In genomic region chr6:158237656-158238055, GRCh38 we compare ENCODE assay signal across 34 cellular contexts.
A peak's percentile ranks its signal among the peaks of the same experiment; 100 is the strongest.
DNase-seq lines count a peak whose midpoint lies in the region; ATAC-seq, FAIRE-seq and TF ChIP-seq lines count a peak whose summit lies in the region.
"Had no signal": no experiment of that assay in that cellular context is flagged by ENCODE, and none has a peak within 500 bp of the region (broad histone marks: within the 10 kb centered on the region; RNA-seq: fewer than 3 reads in every experiment).

No MANE protein-coding gene starts in this region.

- H3K4me3 ChIP-seq in HepG2 (replicated peaks in 1 of 3; ENCODE audit: insufficient read depth in 1 of 3, low read depth in 2 of 3, low read length in 3 of 3) (0 out of 6 replicates have a peak overlapping the region, but pooled peaks of 1 of the 3 experiments have one; percentile 5), right lobe of liver (no peak overlapping the region), WERI-Rb-1 (ENCODE audit: low read depth, low read length) (no peak overlapping the region), suprapubic skin (no peak overlapping the region)
- H3K4me3 ChIP-seq: A549, prostate gland, sigmoid colon, upper lobe of right lung had no signal

- POLR2A ChIA-PET in HepG2 (lab: Yijun Ruan, JAX) = interaction anchor here (1.3 kb wide), 1 partner anchor 85 kb away, joined by 5 read pairs; no protein-coding TSS in a partner anchor
- POLR2A ChIA-PET in naive thymus-derived CD8-positive, alpha-beta T cell (lab: Charles Lee) = interaction anchor here (0.7 to 0.9 kb wide), 3 partner anchors 13 to 407 kb away, joined by 3 to 5 read pairs (median 3); partner anchors contain the start of gene DYNLT1

- in situ Hi-C loops in HepG2 (cut with HindIII; ENCODE audit: extremely low pct_ligation_motif_present, low pct_unique_long_range_greater_than_20kb) = no loop called here

- no peak for TF ChIP-seq RAD21 in HepG2 (CRISPR knock-in tag; IDR thresholded peaks at IDR 0.05)

- peaks cover 32 to 51% (median 43%) of the 10 kb centered on the region in 4 donors for H3K4me1 Mint-ChIP-seq in naive thymus-derived CD8-positive, alpha-beta T cell

- H3K4me1 ChIP-seq in HepG2 (ENCODE audit: insufficient read depth, low read length) = peaks cover 61% of the 10 kb centered on the region
- peaks cover 0 to 19% (median 4%) of the 10 kb centered on the region in 4 donors for H3K4me1 ChIP-seq in right lobe of liver
- peaks cover 26% of the 10 kb centered on the region for H3K4me1 ChIP-seq in suprapubic skin
- H3K4me1 ChIP-seq: prostate gland had no signal

- peaks cover 0 to 3% (median 0%) of the 10 kb centered on the region in 9 donors for H3K9me3 Mint-ChIP-seq in naive thymus-derived CD8-positive, alpha-beta T cell
- H3K9me3 Mint-ChIP-seq: activated naive CD8-positive, alpha-beta T cell treated with anti-CD3 and anti-CD28 coated beads, Interleukin-2, amount 50 U/mL, for 24 hours; dendritic cell treated with granulocyte-macrophage colony-stimulating factor and Interleukin-4, amounts not matched to agents 40 ng/mL and 50 ng/mL, for 4 days had no signal

- peaks cover 0 to 1% of the 10 kb centered on the region in 2 experiments; a peak in 1 of 5 replicates for H3K36me3 ChIP-seq in HepG2 (replicated peaks in 1 of 2; ENCODE audit: control insufficient read depth in 1 of 2, insufficient read depth in 2 of 2, low read length in 2 of 2)
- no peaks in the 10 kb centered on the region for H3K36me3 ChIP-seq in right lobe of liver
- H3K36me3 ChIP-seq in WERI-Rb-1 = peaks cover 31% of the 10 kb centered on the region
- H3K36me3 ChIP-seq in suprapubic skin = no peaks in the 10 kb centered on the region
- H3K36me3 ChIP-seq: prostate gland, sigmoid colon, upper lobe of right lung had no signal

- no peaks in the 10 kb centered on the region for H3K27me3 Mint-ChIP-seq in naive thymus-derived CD8-positive, alpha-beta T cell
- H3K27me3 Mint-ChIP-seq: activated CD4-positive, alpha-beta T cell treated with anti-CD3 and anti-CD28 coated beads for 36 hours; activated naive CD8-positive, alpha-beta T cell treated with anti-CD3 and anti-CD28 coated beads, Interleukin-2, amount 50 U/mL, for 24 hours had no signal

- H3K27ac ChIP-seq in HepG2 (ENCODE audit: extremely low read length, insufficient read depth, low read length) = peak overlapping the region; percentile 53
- H3K27ac ChIP-seq in right lobe of liver = no peak overlapping the region
- H3K27ac ChIP-seq in WERI-Rb-1 = peak overlapping the region; percentile 61
- no peak overlapping the region for H3K27ac ChIP-seq in suprapubic skin
- H3K27ac ChIP-seq: A549, foreskin keratinocyte, KMS-11, prostate gland, sigmoid colon, upper lobe of right lung had no signal

- BruUV-seq in HepG2 (replicated peaks; lab: Mats Ljungman, UMichigan) = no TSS peak

- peak overlapping the region; percentile 50; the same call in 1 of the 2 replicates for H3K4me2 ChIP-seq in HepG2 (ENCODE audit: low read depth, low read length)
- H3K4me2 ChIP-seq: A549, KMS-11, SK-N-SH had no signal

- FAIRE-seq in HepG2 (lab: Jason Lieb, UNC) = no peak
- FAIRE-seq: A549, GM18507, H54, HTR-8/SVneo had no signal

- CTCF ChIA-PET in HepG2 (lab: Yijun Ruan, JAX; ENCODE audit: low intra/inter-chr PET ratio, low total read pairs) = no interaction called here

- no peak for ATAC-seq in HepG2
- ATAC-seq in right lobe of liver = no peak
- no peak for ATAC-seq in naive thymus-derived CD8-positive, alpha-beta T cell
- ATAC-seq: A549; activated CD4-positive, alpha-beta T cell treated with anti-CD3 and anti-CD28 coated beads for 36 hours; activated naive CD8-positive, alpha-beta T cell treated with anti-CD3 and anti-CD28 coated beads, Interleukin-2, amount 50 U/mL, for 24 hours; esophagus mucosa; foreskin keratinocyte; PC-3; upper lobe of right lung had no signal

- H3K4me3 Mint-ChIP-seq in naive thymus-derived CD8-positive, alpha-beta T cell = no peak overlapping the region
- H3K4me3 Mint-ChIP-seq: activated CD4-positive, alpha-beta T cell treated with anti-CD3 and anti-CD28 coated beads for 36 hours; activated naive CD8-positive, alpha-beta T cell treated with anti-CD3 and anti-CD28 coated beads, Interleukin-2, amount 50 U/mL, for 24 hours; dendritic cell treated with granulocyte-macrophage colony-stimulating factor and Interleukin-4, amounts not matched to agents 40 ng/mL and 50 ng/mL, for 4 days had no signal

- H3K9ac ChIP-seq in HepG2 (ENCODE audit: insufficient read depth, low read depth, low read length) = peak overlapping the region; percentile 20; the same call in 1 of the 2 replicates
- H3K9ac ChIP-seq: KMS-11, SK-N-SH had no signal

- peak overlapping the region in 7 of 10 donors; percentile 2 to 69 (median 38) for H3K27ac Mint-ChIP-seq in naive thymus-derived CD8-positive, alpha-beta T cell
- H3K27ac Mint-ChIP-seq: activated CD4-positive, alpha-beta T cell treated with anti-CD3 and anti-CD28 coated beads for 36 hours; activated naive CD8-positive, alpha-beta T cell treated with anti-CD3 and anti-CD28 coated beads, Interleukin-2, amount 50 U/mL, for 24 hours; dendritic cell treated with granulocyte-macrophage colony-stimulating factor and Interleukin-4, amounts not matched to agents 40 ng/mL and 50 ng/mL, for 4 days had no signal

- peaks cover 5% of the 10 kb centered on the region for H4K20me1 ChIP-seq in HepG2 (ENCODE audit: insufficient read depth, low read length)

- H3K36me3 Mint-ChIP-seq in naive thymus-derived CD8-positive, alpha-beta T cell = no peaks in the 10 kb centered on the region

- no peak for TF ChIP-seq POLR2A in HepG2 (IDR thresholded peaks at IDR 0.05; ENCODE audit: insufficient read depth in 1 of 2, low read depth in 2 of 2, low read length in 2 of 2)
- no peak for TF ChIP-seq POLR2A in right lobe of liver (IDR thresholded peaks at IDR 0.05)
- no peak for TF ChIP-seq POLR2A in suprapubic skin (IDR thresholded peaks at IDR 0.05)

- H3K9me3 ChIP-seq in HepG2 (ENCODE audit: low read length) = no peaks in the 10 kb centered on the region
- no peaks in the 10 kb centered on the region for H3K9me3 ChIP-seq in right lobe of liver
- H3K9me3 ChIP-seq in WERI-Rb-1 (ENCODE audit: severe bottlenecking) = no peaks in the 10 kb centered on the region
- no peaks in the 10 kb centered on the region for H3K9me3 ChIP-seq in suprapubic skin
- H3K9me3 ChIP-seq: A549, prostate gland, sigmoid colon, SK-N-SH, upper lobe of right lung had no signal

- DNase-seq in HepG2 (ENCODE audit: low spot score) (no peak), right lobe of liver (no peak), WERI-Rb-1 (no peak), LoVo (ENCODE audit: low spot score) (no peak), suprapubic skin (ENCODE audit: low spot score in 2 of 2) (no peak)
- DNase-seq in naive thymus-derived CD8-positive, alpha-beta T cell = no peak
- DNase-seq in stimulated activated naive CD4-positive, alpha-beta T cell treated with Interleukin-2 at 50 U/mL for 16 hours (lab: John Stamatoyannopoulos, UW) = no peak
- no peak for DNase-seq in activated effector memory CD4-positive, alpha-beta T cell treated with Interleukin-2 at 50 U/mL for 16 hours
- DNase-seq: activated CD4-positive, alpha-beta T cell treated with anti-CD3 and anti-CD28 coated beads for 36 hours; activated CD8-positive, alpha-beta memory T cell treated with anti-CD3 and anti-CD28 coated beads for 24 hours; activated gamma-delta T cell; activated naive CD8-positive, alpha-beta T cell treated with anti-CD3 and anti-CD28 coated beads, Interleukin-2, amount 50 U/mL, for 24 hours; activated T-cell treated with anti-CD3 and anti-CD28 coated beads for 4 hours; central memory CD4-positive, alpha-beta T cell; EL; foreskin keratinocyte; NCI-H1417; NCI-H2081; NCI-H526 treated with DMSO at 0.1 percent for 48 hours; NK-92 treated with Interleukin-12 subunit alpha and Interleukin-12 subunit beta, amount 100 ng/mL, for 24 hours; PC-3; sigmoid colon; SK-N-SH; stimulated activated CD4-positive, alpha-beta T cell treated with anti-CD3 and anti-CD28 coated beads, Interleukin-4, amount 100 ng/mL, for 24 hours; T-helper 2 cell; upper lobe of right lung had no signal

- H3K27me3 ChIP-seq in HepG2 (ENCODE audit: control insufficient read depth in 1 of 2, insufficient read depth in 2 of 2, low read length in 2 of 2) (no peaks in the 10 kb centered on the region; a peak in 1 of 5 replicates), right lobe of liver (no peaks in the 10 kb centered on the region), WERI-Rb-1 (ENCODE audit: insufficient read depth, low read depth, severe bottlenecking) (no peaks in the 10 kb centered on the region), suprapubic skin (no peaks in the 10 kb centered on the region)
- H3K27me3 ChIP-seq: foreskin keratinocyte, sigmoid colon, upper lobe of right lung had no signal

- TF ChIP-seq EP300 in HepG2 (IDR thresholded peaks at IDR 0.05; ENCODE audit: low read depth in 2 of 2, low read length in 2 of 2) = no peak
- TF ChIP-seq EP300 in HepG2 (CRISPR knock-in tag; IDR thresholded peaks at IDR 0.05; ENCODE audit: borderline replicate concordance) = no peak
- no peak for TF ChIP-seq EP300 in suprapubic skin (IDR thresholded peaks at IDR 0.05)

- TF ChIP-seq CTCF in HepG2 (CRISPR knock-in tag; IDR thresholded peaks at IDR 0.05) (no peak), right lobe of liver (IDR thresholded peaks at IDR 0.05) (no peak), WERI-Rb-1 (IDR thresholded peaks at IDR 0.05; ENCODE audit: low read depth, low read length) (no peak), suprapubic skin (IDR thresholded peaks at IDR 0.05) (no peak)

- intact Hi-C loops in HepG2 (cut with micrococcal nuclease; ENCODE audit: unreplicated experiment) (no loop called here), right lobe of liver (cut with DNase I) (no loop called here)

- 82% methylated on average over 1 of the region's 1 CpG for WGBS in HepG2 (ENCODE audit: low lambda C conversion rate)
- 100% methylated on average over 1 of the region's 1 CpG for WGBS in right lobe of liver (ENCODE audit: insufficient coverage, low coverage, low lambda C conversion rate, missing lambda C conversion rate)
- 67% methylated on average over 1 of the region's 1 CpG for WGBS in suprapubic skin

- peaks cover 56% of the 10 kb centered on the region for H3K79me2 ChIP-seq in HepG2 (ENCODE audit: insufficient read depth, low read length)

- no peak overlapping the region for H2AFZ ChIP-seq in HepG2 (ENCODE audit: low read length)

Comparison
In these comparisons a context has a peak if more than half of its experiments do, and no peak if none do; other contexts are left out.
1. H3K27ac ChIP-seq: peak in HepG2 (single experiment) and WERI-Rb-1 (single experiment); none in right lobe of liver (0 of 3) and suprapubic skin (single experiment).